In the genomic region with DNA sequence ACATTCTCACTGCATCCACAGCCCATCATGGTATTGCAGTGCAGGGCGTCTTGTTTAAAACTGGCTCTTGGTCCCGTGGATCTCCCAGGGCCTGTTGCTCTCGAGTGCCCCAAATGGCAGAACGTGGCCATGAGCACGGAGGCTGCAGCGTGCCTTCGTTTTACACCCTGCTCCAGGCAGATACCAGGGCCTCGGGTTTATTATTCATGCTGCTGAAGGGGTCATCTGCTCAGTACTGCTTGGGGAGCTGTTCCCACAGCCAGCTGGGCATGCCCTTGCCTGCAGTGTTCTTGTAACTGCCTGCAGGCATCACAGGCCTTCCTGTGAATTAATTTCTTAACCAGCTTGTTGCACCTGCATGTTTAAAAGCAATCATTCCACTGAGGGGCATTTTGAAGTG, we compare ENCODE assay signal across 8 cellular contexts.
DNase-seq lines count a peak whose midpoint lies in the region; ATAC-seq and TF ChIP-seq lines count a peak whose summit lies in the region.

No MANE protein-coding gene starts in this region.

- POLR2A ChIA-PET in BJ (lab: Charles Lee), result no interaction called here

- peak; percentile 65 for TF ChIP-seq CTCF in BJ (IDR thresholded peaks at IDR 0.05; ENCODE audit: insufficient read depth, low read depth, low read length)

- DNase-seq in BJ (ENCODE audit: low read depth) (no peak), NCI-H1694 (lab: John Stamatoyannopoulos, UW) (peak; percentile 80), globus pallidus (ENCODE audit: low spot score) (peak; percentile 57), KG1 (lab: John Stamatoyannopoulos, UW) (no peak), HUDEP-2 (lab: John Stamatoyannopoulos, UW; ENCODE audit: unreplicated experiment in 76 of 76) (no peak)
- DNase-seq in activated T-helper 1 cell treated with anti-CD3 and anti-CD28 coated beads, Interleukin-2, amount 50 U/mL, for 16 hours (ENCODE audit: low read depth in 1 of 2, low spot score in 1 of 2), result peak; percentile 26 to 28
- peak in 2 of 3 experiments; percentile 36 to 64 for DNase-seq in stimulated activated CD4-positive, alpha-beta T cell treated with anti-CD3 and anti-CD28 coated beads, TNF-alpha, amount 100 ng/mL, for 24 hours (ENCODE audit: low read depth in 3 of 3)

- peaks cover 7% of the 10 kb centered on the region for H3K36me3 ChIP-seq in BJ (ENCODE audit: control insufficient read depth, insufficient read depth, low read length)

- no peak overlapping the region for H3K4me3 ChIP-seq in BJ (ENCODE audit: low read depth, low read length)

- CTCF ChIA-PET in BJ (lab: Yijun Ruan, JAX), result interaction anchor here (0.6 to 1.2 kb wide), 5 partner anchors 10 to 49 kb away, joined by 3 to 5 read pairs (median 3); no protein-coding TSS in a partner anchor

- no peak for ATAC-seq in HG03139 (IDR thresholded peaks at IDR 0.05; ENCODE audit: unreplicated experiment)

- H3K27me3 ChIP-seq in BJ (ENCODE audit: control insufficient read depth, insufficient read depth, low read length), result no peaks in the 10 kb centered on the region

Comparison
In these comparisons a context has a peak if more than half of its experiments do, and no peak if none do; other contexts are left out.
1. DNase-seq: peak in NCI-H1694 (single experiment), activated T-helper 1 cell treated with anti-CD3 and anti-CD28 coated beads, Interleukin-2, amount 50 U/mL, for 16 hours (2 of 2), globus pallidus (single experiment) and stimulated activated CD4-positive, alpha-beta T cell treated with anti-CD3 and anti-CD28 coated beads, TNF-alpha, amount 100 ng/mL, for 24 hours (2 of 3); none in BJ (single experiment), KG1 (single experiment) and HUDEP-2 (0 of 76).